ENCODE assay signal across 26 cellular contexts in the genomic region with DNA sequence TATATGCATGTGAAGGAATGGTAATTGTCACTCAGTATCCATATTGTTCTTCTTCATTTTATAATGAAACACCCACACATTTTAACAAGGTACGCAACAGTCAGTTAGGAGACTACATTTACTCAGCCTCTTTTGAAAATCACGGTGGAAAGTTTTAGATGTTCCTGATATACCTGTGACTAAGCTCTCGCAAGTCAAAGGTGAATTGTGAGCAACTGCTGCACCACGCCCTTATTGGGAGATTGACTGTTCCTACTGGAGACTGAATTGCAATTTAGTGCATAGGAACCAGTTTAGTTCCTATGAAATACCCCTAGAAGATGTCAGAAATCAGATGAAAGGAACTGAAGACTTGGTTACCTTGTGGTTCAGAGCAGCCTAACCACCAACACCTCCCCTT.
"Had no signal": no experiment of that assay in that cellular context is flagged by ENCODE, and none has a peak within 500 bp of the region (broad histone marks: within the 10 kb centered on the region; RNA-seq: fewer than 3 reads in every experiment).

No MANE protein-coding gene starts in this region.

- H3K4me3 Mint-ChIP-seq: activated CD4-positive, alpha-beta T cell treated with anti-CD3 and anti-CD28 coated beads, Interleukin-2, amount 10 ng/mL, durations not matched to agents 24 days and 14 days; activated CD8-positive, alpha-beta memory T cell treated with anti-CD3 and anti-CD28 coated beads, Interleukin-2, amount 10 ng/mL, durations not matched to agents 7 days and 5 days; activated CD8-positive, alpha-beta T cell treated with anti-CD3 and anti-CD28 coated beads for 36 hours; activated naive CD8-positive, alpha-beta T cell treated with anti-CD3 and anti-CD28 coated beads, Interleukin-2, amount 50 U/mL, for 24 hours; brain; memory B cell; natural killer cell treated with Interleukin-12 subunit alpha and Interleukin-12 subunit beta and Interleukin-15 and Interleukin-18, amount 100 ng/mL, for 72 hours had no signal

- H3K27ac ChIP-seq: esophagus muscularis mucosa, gastrocnemius medialis, sigmoid colon, thoracic aorta, upper lobe of right lung, VCaP had no signal

- DNase-seq: activated CD4-positive, alpha-beta T cell treated with anti-CD3 and anti-CD28 coated beads, Interleukin-2, amount 10 ng/mL, durations not matched to agents 24 days and 14 days; activated CD8-positive, alpha-beta memory T cell treated with anti-CD3 and anti-CD28 coated beads, Interleukin-2, amount 10 ng/mL, durations not matched to agents 7 days and 5 days; activated CD8-positive, alpha-beta T cell treated with anti-CD3 and anti-CD28 coated beads for 36 hours; activated gamma-delta T cell; activated naive CD4-positive, alpha-beta T cell treated with anti-CD3 and anti-CD28 coated beads, Interleukin-2, amount 50 U/mL, for 16 hours; activated naive CD8-positive, alpha-beta T cell treated with anti-CD3 and anti-CD28 coated beads, Interleukin-2, amount 50 U/mL, for 24 hours; activated T-cell treated with anti-CD3 and anti-CD28 coated beads for 4 hours; anterior cingulate cortex; central memory CD4-positive, alpha-beta T cell; dermis blood vessel endothelial cell; effector memory CD4-positive, alpha-beta T cell; gastrocnemius medialis; hypothalamus; retina; sigmoid colon; stimulated activated CD4-positive, alpha-beta T cell treated with anti-CD3 and anti-CD28 coated beads, Interleukin-4, amount 100 ng/mL, for 1 hour; stimulated activated naive CD4-positive, alpha-beta T cell treated with Interleukin-2 at 50 U/mL for 16 hours; upper lobe of right lung had no signal

- H3K36me3 Mint-ChIP-seq: activated CD8-positive, alpha-beta memory T cell treated with anti-CD3 and anti-CD28 coated beads, Interleukin-2, amount 10 ng/mL, durations not matched to agents 7 days and 5 days; brain; memory B cell; natural killer cell treated with Interleukin-12 subunit alpha and Interleukin-12 subunit beta and Interleukin-15 and Interleukin-18, amount 100 ng/mL, for 72 hours had no signal

- H3K27ac Mint-ChIP-seq: activated CD4-positive, alpha-beta T cell treated with anti-CD3 and anti-CD28 coated beads, Interleukin-2, amount 10 ng/mL, durations not matched to agents 24 days and 14 days; activated CD8-positive, alpha-beta memory T cell treated with anti-CD3 and anti-CD28 coated beads, Interleukin-2, amount 10 ng/mL, durations not matched to agents 7 days and 5 days; activated CD8-positive, alpha-beta T cell treated with anti-CD3 and anti-CD28 coated beads for 36 hours; activated naive CD8-positive, alpha-beta T cell treated with anti-CD3 and anti-CD28 coated beads, Interleukin-2, amount 50 U/mL, for 24 hours; brain; memory B cell; natural killer cell treated with Interleukin-12 subunit alpha and Interleukin-12 subunit beta and Interleukin-15 and Interleukin-18, amount 100 ng/mL, for 72 hours; progenitor cell of endocrine pancreas had no signal

- H3K27me3 Mint-ChIP-seq: activated CD4-positive, alpha-beta T cell treated with anti-CD3 and anti-CD28 coated beads, Interleukin-2, amount 10 ng/mL, durations not matched to agents 24 days and 14 days; activated CD8-positive, alpha-beta memory T cell treated with anti-CD3 and anti-CD28 coated beads, Interleukin-2, amount 10 ng/mL, durations not matched to agents 7 days and 5 days; activated CD8-positive, alpha-beta T cell treated with anti-CD3 and anti-CD28 coated beads for 36 hours; activated naive CD8-positive, alpha-beta T cell treated with anti-CD3 and anti-CD28 coated beads, Interleukin-2, amount 50 U/mL, for 24 hours; memory B cell; natural killer cell treated with Interleukin-12 subunit alpha and Interleukin-12 subunit beta and Interleukin-15 and Interleukin-18, amount 100 ng/mL, for 72 hours; progenitor cell of endocrine pancreas had no signal

- H3K4me1 Mint-ChIP-seq: activated CD4-positive, alpha-beta T cell treated with anti-CD3 and anti-CD28 coated beads, Interleukin-2, amount 10 ng/mL, durations not matched to agents 24 days and 14 days; activated CD8-positive, alpha-beta memory T cell treated with anti-CD3 and anti-CD28 coated beads, Interleukin-2, amount 10 ng/mL, durations not matched to agents 7 days and 5 days; activated naive CD8-positive, alpha-beta T cell treated with anti-CD3 and anti-CD28 coated beads, Interleukin-2, amount 50 U/mL, for 24 hours; memory B cell had no signal

- H3K9me3 Mint-ChIP-seq: activated CD4-positive, alpha-beta T cell treated with anti-CD3 and anti-CD28 coated beads, Interleukin-2, amount 10 ng/mL, durations not matched to agents 24 days and 14 days had no signal

- H3K4me1 ChIP-seq: esophagus muscularis mucosa, gastrocnemius medialis, sigmoid colon, upper lobe of right lung had no signal

- ATAC-seq: activated CD4-positive, CD25-positive, alpha-beta regulatory T cell treated with anti-CD3 and anti-CD28 coated beads, Interleukin-2, amount 50 U/mL, for 24 hours; activated CD8-positive, alpha-beta memory T cell treated with anti-CD3 and anti-CD28 coated beads, Interleukin-2, amount 10 ng/mL, durations not matched to agents 7 days and 5 days; activated CD8-positive, alpha-beta T cell treated with anti-CD3 and anti-CD28 coated beads for 36 hours; activated naive CD8-positive, alpha-beta T cell treated with anti-CD3 and anti-CD28 coated beads, Interleukin-2, amount 50 U/mL, for 24 hours; gastrocnemius medialis; natural killer cell treated with Interleukin-12 subunit alpha and Interleukin-12 subunit beta and Interleukin-15 and Interleukin-18, amount 100 ng/mL, for 72 hours; upper lobe of right lung had no signal

- H3K27me3 ChIP-seq: esophagus muscularis mucosa, gastrocnemius medialis, sigmoid colon, upper lobe of right lung had no signal
